ENCODE assay signal across 20 cellular contexts in the genomic region with DNA sequence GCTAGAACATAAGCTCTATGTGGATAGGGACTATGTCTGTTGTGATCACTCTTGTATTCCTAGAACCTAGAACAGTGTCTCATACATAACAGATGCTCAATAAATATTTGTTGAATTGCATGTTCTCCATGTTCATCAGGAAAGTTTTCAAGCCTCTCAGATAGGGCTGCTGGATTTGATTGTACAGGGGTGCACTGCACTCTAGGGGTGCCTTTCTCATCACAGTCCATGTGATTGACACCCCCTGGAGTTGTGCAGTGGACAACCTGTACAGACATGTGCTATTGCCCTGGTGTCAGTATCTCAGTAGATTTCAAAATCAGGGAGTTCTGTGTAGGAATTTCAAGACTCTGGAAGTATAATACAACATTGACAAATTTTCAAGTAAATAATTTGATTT.
DNase-seq lines count a peak whose midpoint lies in the region; ATAC-seq and TF ChIP-seq lines count a peak whose summit lies in the region.
"Had no signal": no experiment of that assay in that cellular context is flagged by ENCODE, and none has a peak within 500 bp of the region (broad histone marks: within the 10 kb centered on the region; RNA-seq: fewer than 3 reads in every experiment).

No MANE protein-coding gene starts in this region.

- H3K4me1 ChIP-seq in RWPE2 (ENCODE audit: insufficient read depth, poor library complexity, severe bottlenecking) (peaks cover 58% of the 10 kb centered on the region), muscle layer of colon (ENCODE audit: insufficient read depth, low read length) (peaks cover 74% of the 10 kb centered on the region), tibial artery (peaks cover 0 to 98% (median 58%) of the 10 kb centered on the region in 4 donors)

- TF ChIP-seq CTCF in RWPE2 (IDR thresholded peaks at IDR 0.05; ENCODE audit: poor library complexity, severe bottlenecking) (no peak), tibial artery (IDR thresholded peaks at IDR 0.05) (no peak)

- no peaks in the 10 kb centered on the region for H3K27me3 Mint-ChIP-seq in dendritic cell treated with granulocyte-macrophage colony-stimulating factor and Interleukin-4, amounts not matched to agents 40 ng/mL and 50 ng/mL, for 4 days
- H3K27me3 Mint-ChIP-seq: activated CD4-positive, alpha-beta T cell treated with anti-CD3 and anti-CD28 coated beads, Interleukin-2, amount 10 ng/mL, durations not matched to agents 24 days and 14 days; activated naive CD4-positive, alpha-beta T cell treated with anti-CD3 and anti-CD28 coated beads, Interleukin-2, amount 10 ng/mL, durations not matched to agents 7 days and 5 days had no signal

- DNase-seq in RWPE2 (ENCODE audit: low spot score) (no peak), tibial artery (no peak), NCI-H2196 (lab: John Stamatoyannopoulos, UW; ENCODE audit: unreplicated experiment) (no peak), substantia nigra (lab: John Stamatoyannopoulos, UW) (no peak)
- DNase-seq in activated CD4-positive, alpha-beta T cell treated with anti-CD3 and anti-CD28 coated beads, Interleukin-2, amount 50 U/mL, for 48 hours = no peak
- DNase-seq: activated naive CD4-positive, alpha-beta T cell treated with anti-CD3 and anti-CD28 coated beads, Interleukin-2, amount 10 ng/mL, durations not matched to agents 7 days and 5 days; dorsolateral prefrontal cortex; hypothalamus; KBM-7; NCI-H2029; NCI-H524 treated with DMSO at 0.1 percent for 48 hours; right cardiac atrium; stimulated activated CD4-positive, alpha-beta T cell treated with anti-CD3 and anti-CD28 coated beads, Interleukin-1b, Interleukin-23, amount 100 ng/mL, for 48 hours had no signal

- H3K27ac ChIP-seq in RWPE2 (ENCODE audit: poor library complexity, severe bottlenecking) (peak overlapping the region; percentile 100), muscle layer of colon (ENCODE audit: low read depth, low read length) (peak overlapping the region; percentile 86), tibial artery (peak overlapping the region; percentile 47 to 68), substantia nigra (ENCODE audit: low read depth, low read length, poor library complexity, severe bottlenecking) (no peak overlapping the region)
- H3K27ac ChIP-seq: HL-60, neutrophil, SJSA1 had no signal

- H3K36me3 ChIP-seq in RWPE2 (ENCODE audit: low read depth) (peaks cover 20% of the 10 kb centered on the region), muscle layer of colon (ENCODE audit: insufficient read depth, low read length) (peaks cover 9% of the 10 kb centered on the region), tibial artery (no peaks in the 10 kb centered on the region)
- H3K36me3 ChIP-seq: neutrophil had no signal

- H3K4me1 Mint-ChIP-seq in dendritic cell treated with granulocyte-macrophage colony-stimulating factor and Interleukin-4, amounts not matched to agents 40 ng/mL and 50 ng/mL, for 4 days (ENCODE audit: low read depth) = peaks cover 35% of the 10 kb centered on the region

- peaks cover 32% of the 10 kb centered on the region for H3K36me3 Mint-ChIP-seq in dendritic cell treated with granulocyte-macrophage colony-stimulating factor and Interleukin-4, amounts not matched to agents 40 ng/mL and 50 ng/mL, for 4 days (ENCODE audit: low read depth)

- no peak overlapping the region for H3K4me3 Mint-ChIP-seq in dendritic cell treated with granulocyte-macrophage colony-stimulating factor and Interleukin-4, amounts not matched to agents 40 ng/mL and 50 ng/mL, for 4 days
- H3K4me3 Mint-ChIP-seq: activated CD4-positive, alpha-beta T cell treated with anti-CD3 and anti-CD28 coated beads, Interleukin-2, amount 10 ng/mL, durations not matched to agents 24 days and 14 days; activated naive CD4-positive, alpha-beta T cell treated with anti-CD3 and anti-CD28 coated beads, Interleukin-2, amount 10 ng/mL, durations not matched to agents 7 days and 5 days had no signal

- ATAC-seq in RWPE2 (ENCODE audit: low read depth) (no peak), GM18907 (IDR thresholded peaks at IDR 0.05; ENCODE audit: unreplicated experiment) (no peak)
- ATAC-seq: right cardiac atrium had no signal

- H3K9ac ChIP-seq in muscle layer of colon (ENCODE audit: low read length) = peak overlapping the region; percentile 22

- intact Hi-C loops in dendritic cell treated with granulocyte-macrophage colony-stimulating factor and Interleukin-4, amounts not matched to agents 40 ng/mL and 50 ng/mL, for 4 days (cut with micrococcal nuclease) = no loop called here
- intact Hi-C loops in tibial artery (cut with DNase I; ENCODE audit: low total_unique reads) = loop anchor here (10.0 kb wide), 1 partner anchor 54 kb away; no protein-coding TSS in a partner anchor

- H3K9me3 ChIP-seq in RWPE2 (ENCODE audit: severe bottlenecking) (no peaks in the 10 kb centered on the region), muscle layer of colon (ENCODE audit: low read length) (no peaks in the 10 kb centered on the region), tibial artery (no peaks in the 10 kb centered on the region)
- H3K9me3 ChIP-seq: neutrophil, SJSA1 had no signal

- H3K27me3 ChIP-seq in RWPE2 (ENCODE audit: insufficient read depth, poor library complexity, severe bottlenecking) (no peaks in the 10 kb centered on the region), muscle layer of colon (ENCODE audit: control insufficient read depth in 1 of 2, insufficient read depth in 2 of 2, low read length in 2 of 2) (no peaks in the 10 kb centered on the region), tibial artery (no peaks in the 10 kb centered on the region)
- H3K27me3 ChIP-seq: dorsolateral prefrontal cortex, neutrophil, SJSA1 had no signal

- H3K9me3 Mint-ChIP-seq in dendritic cell treated with granulocyte-macrophage colony-stimulating factor and Interleukin-4, amounts not matched to agents 40 ng/mL and 50 ng/mL, for 4 days = no peaks in the 10 kb centered on the region
- H3K9me3 Mint-ChIP-seq: activated naive CD4-positive, alpha-beta T cell treated with anti-CD3 and anti-CD28 coated beads, Interleukin-2, amount 10 ng/mL, durations not matched to agents 7 days and 5 days had no signal

- H3K4me3 ChIP-seq in RWPE2 (ENCODE audit: severe bottlenecking) (no peak overlapping the region), muscle layer of colon (ENCODE audit: low read depth in 1 of 2, low read length in 2 of 2) (no peak overlapping the region), tibial artery (no peak overlapping the region)
- H3K4me3 ChIP-seq: SJSA1 had no signal

- H3K27ac Mint-ChIP-seq in dendritic cell treated with granulocyte-macrophage colony-stimulating factor and Interleukin-4, amounts not matched to agents 40 ng/mL and 50 ng/mL, for 4 days = peak overlapping the region; percentile 62
- H3K27ac Mint-ChIP-seq: activated CD4-positive, alpha-beta T cell treated with anti-CD3 and anti-CD28 coated beads, Interleukin-2, amount 10 ng/mL, durations not matched to agents 24 days and 14 days; activated naive CD4-positive, alpha-beta T cell treated with anti-CD3 and anti-CD28 coated beads, Interleukin-2, amount 10 ng/mL, durations not matched to agents 7 days and 5 days had no signal
